40 cellular contexts compared by ENCODE assay signal in the genomic region with DNA sequence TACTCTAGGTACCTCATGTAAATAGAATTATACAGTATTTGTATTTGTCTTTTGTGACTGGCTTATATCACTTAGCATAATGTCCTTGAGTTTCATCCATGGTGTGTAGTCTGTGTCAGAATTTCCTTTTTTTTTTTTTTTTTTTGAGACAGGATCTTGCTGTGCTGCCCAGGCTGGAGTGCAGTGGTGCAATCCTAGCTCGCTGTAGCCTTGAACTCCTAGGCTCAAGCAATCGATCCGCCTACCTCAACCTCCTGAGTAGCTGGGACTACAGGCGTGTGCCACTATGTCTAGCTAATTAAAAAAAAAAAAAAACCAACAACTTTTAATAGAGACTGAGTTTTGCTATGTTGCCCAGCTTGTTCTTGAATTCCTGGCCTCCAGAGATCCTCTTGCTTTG.
"Had no signal": no experiment of that assay in that cellular context is flagged by ENCODE, and none has a peak within 500 bp of the region (broad histone marks: within the 10 kb centered on the region; RNA-seq: fewer than 3 reads in every experiment).

No MANE protein-coding gene starts in this region.

- H3K9me3 Mint-ChIP-seq: activated naive CD4-positive, alpha-beta T cell treated with anti-CD3 and anti-CD28 coated beads for 36 hours; activated naive CD4-positive, alpha-beta T cell treated with anti-CD3 and anti-CD28 coated beads, Interleukin-2, amount 10 ng/mL, durations not matched to agents 7 days and 5 days; activated naive CD4-positive, alpha-beta T cell treated with anti-CD3 and anti-CD28 coated beads, Interleukin-2, amount 50 U/mL, for 24 hours; activated naive CD4-positive, alpha-beta T cell treated with anti-CD3 and anti-CD28 coated beads, Interleukin-2, amount 50 U/mL, for 72 hours; activated naive CD8-positive, alpha-beta T cell treated with anti-CD3 and anti-CD28 coated beads for 36 hours; activated naive CD8-positive, alpha-beta T cell treated with anti-CD3 and anti-CD28 coated beads, Interleukin-2, amount 10 ng/mL, durations not matched to agents 7 days and 5 days; activated naive CD8-positive, alpha-beta T cell treated with anti-CD3 and anti-CD28 coated beads, Interleukin-2, amount 50 U/mL, for 24 hours; activated T-cell treated with anti-CD3 and anti-CD28 coated beads, Interleukin-2, amount 50 U/mL, for 24 hours; activated T-cell treated with anti-CD3 and anti-CD28 coated beads, Interleukin-2, amount 50 U/mL, for 4 hours; activated T-cell treated with anti-CD3 and anti-CD28 coated beads, Interleukin-2, amount 50 U/mL, for 72 hours; activated T-helper 1 cell treated with anti-CD3 and anti-CD28 coated beads, Interleukin-12 subunit alpha, Interleukin-12 subunit beta, Interleukin-2, Interleukin-4 antibody, amounts not matched to agents 30 ng/mL and 10 ng/mL and 1 ng/mL, durations not matched to agents 14 hours and 24 hours and 36 hours; activated T-helper 17 cell treated with anti-CD3 and anti-CD28 coated beads, Interleukin-2, amount 50 U/mL, for 72 hours; activated T-helper 2 cell treated with anti-CD3 and anti-CD28 coated beads, Interferon-gamma antibody, Interleukin-2, Interleukin-4, amounts not matched to agents 10 μg/mL and 5 μg/mL and 100 μg/mL, durations not matched to agents 14 hours and 24 hours and 36 hours; central memory CD8-positive, alpha-beta T cell had no signal

- FAIRE-seq: astrocyte, bronchial epithelial cell had no signal

- H3K9me3 ChIP-seq: adrenal gland, ascending aorta, body of pancreas, breast epithelium had no signal

- H3K27ac Mint-ChIP-seq: activated naive CD4-positive, alpha-beta T cell treated with anti-CD3 and anti-CD28 coated beads for 36 hours; activated naive CD4-positive, alpha-beta T cell treated with anti-CD3 and anti-CD28 coated beads, Interleukin-2, amount 10 ng/mL, durations not matched to agents 7 days and 5 days; activated naive CD4-positive, alpha-beta T cell treated with anti-CD3 and anti-CD28 coated beads, Interleukin-2, amount 50 U/mL, for 24 hours; activated naive CD4-positive, alpha-beta T cell treated with anti-CD3 and anti-CD28 coated beads, Interleukin-2, amount 50 U/mL, for 72 hours; activated naive CD8-positive, alpha-beta T cell; activated naive CD8-positive, alpha-beta T cell treated with anti-CD3 and anti-CD28 coated beads for 36 hours; activated naive CD8-positive, alpha-beta T cell treated with anti-CD3 and anti-CD28 coated beads, Interleukin-2, amount 10 ng/mL, durations not matched to agents 7 days and 5 days; activated naive CD8-positive, alpha-beta T cell treated with anti-CD3 and anti-CD28 coated beads, Interleukin-2, amount 50 U/mL, for 24 hours; activated T-cell treated with anti-CD3 and anti-CD28 coated beads, Interleukin-2, amount 50 U/mL, for 24 hours; activated T-cell treated with anti-CD3 and anti-CD28 coated beads, Interleukin-2, amount 50 U/mL, for 72 hours; activated T-helper 1 cell treated with anti-CD3 and anti-CD28 coated beads, Interleukin-12 subunit alpha, Interleukin-12 subunit beta, Interleukin-2, Interleukin-4 antibody, amounts not matched to agents 30 ng/mL and 10 ng/mL and 1 ng/mL, durations not matched to agents 14 hours and 24 hours and 36 hours; activated T-helper 17 cell treated with anti-CD3 and anti-CD28 coated beads, Interleukin-2, amount 50 U/mL, for 72 hours; activated T-helper 2 cell treated with anti-CD3 and anti-CD28 coated beads, Interferon-gamma antibody, Interleukin-2, Interleukin-4, amounts not matched to agents 10 μg/mL and 5 μg/mL and 100 μg/mL, durations not matched to agents 14 hours and 24 hours and 36 hours; brain had no signal

- H3K27me3 ChIP-seq: adrenal gland, ascending aorta, body of pancreas, brain microvascular endothelial cell, breast epithelium, cardiac muscle cell had no signal

- H3K4me3 Mint-ChIP-seq: activated naive CD4-positive, alpha-beta T cell treated with anti-CD3 and anti-CD28 coated beads for 36 hours; activated naive CD4-positive, alpha-beta T cell treated with anti-CD3 and anti-CD28 coated beads, Interleukin-2, amount 10 ng/mL, durations not matched to agents 7 days and 5 days; activated naive CD4-positive, alpha-beta T cell treated with anti-CD3 and anti-CD28 coated beads, Interleukin-2, amount 50 U/mL, for 24 hours; activated naive CD8-positive, alpha-beta T cell; activated naive CD8-positive, alpha-beta T cell treated with anti-CD3 and anti-CD28 coated beads for 36 hours; activated naive CD8-positive, alpha-beta T cell treated with anti-CD3 and anti-CD28 coated beads, Interleukin-2, amount 10 ng/mL, durations not matched to agents 7 days and 5 days; activated naive CD8-positive, alpha-beta T cell treated with anti-CD3 and anti-CD28 coated beads, Interleukin-2, amount 50 U/mL, for 24 hours; activated T-cell treated with anti-CD3 and anti-CD28 coated beads, Interleukin-2, amount 50 U/mL, for 24 hours; activated T-cell treated with anti-CD3 and anti-CD28 coated beads, Interleukin-2, amount 50 U/mL, for 4 hours; activated T-cell treated with anti-CD3 and anti-CD28 coated beads, Interleukin-2, amount 50 U/mL, for 72 hours; activated T-helper 1 cell treated with anti-CD3 and anti-CD28 coated beads, Interleukin-12 subunit alpha, Interleukin-12 subunit beta, Interleukin-2, Interleukin-4 antibody, amounts not matched to agents 30 ng/mL and 10 ng/mL and 1 ng/mL, durations not matched to agents 14 hours and 24 hours and 36 hours; activated T-helper 17 cell treated with anti-CD3 and anti-CD28 coated beads, Interleukin-2, amount 50 U/mL, for 72 hours; brain; central memory CD8-positive, alpha-beta T cell had no signal

- H3K36me3 ChIP-seq: adrenal gland, ascending aorta, brain microvascular endothelial cell, breast epithelium, cardiac muscle cell had no signal

- DNase-seq: activated effector memory CD4-positive, alpha-beta T cell treated with anti-CD3 and anti-CD28 coated beads, Interleukin-2, amount 50 U/mL, for 16 hours; activated effector memory CD4-positive, alpha-beta T cell treated with Interleukin-2 at 50 U/mL for 16 hours; activated gamma-delta T cell; activated gamma-delta T cell treated with Interleukin-2 at 50 U/mL for 16 hours; activated naive CD4-positive, alpha-beta T cell; activated naive CD4-positive, alpha-beta T cell treated with anti-CD3 and anti-CD28 coated beads for 36 hours; activated naive CD4-positive, alpha-beta T cell treated with anti-CD3 and anti-CD28 coated beads, Interleukin-2, amount 10 ng/mL, durations not matched to agents 7 days and 5 days; activated naive CD4-positive, alpha-beta T cell treated with anti-CD3 and anti-CD28 coated beads, Interleukin-2, amount 50 U/mL, for 16 hours; activated naive CD4-positive, alpha-beta T cell treated with Interleukin-2 at 50 U/mL for 16 hours; activated naive CD8-positive, alpha-beta T cell treated with anti-CD3 and anti-CD28 coated beads for 36 hours; activated naive CD8-positive, alpha-beta T cell treated with anti-CD3 and anti-CD28 coated beads, Interleukin-2, amount 10 ng/mL, durations not matched to agents 7 days and 5 days; activated naive CD8-positive, alpha-beta T cell treated with anti-CD3 and anti-CD28 coated beads, Interleukin-2, amount 50 U/mL, for 24 hours; activated T-cell treated with anti-CD3 and anti-CD28 coated beads, Interleukin-2, amount 50 U/mL, for 1 hour; activated T-cell treated with anti-CD3 and anti-CD28 coated beads, Interleukin-2, amount 50 U/mL, for 24 hours; activated T-cell treated with anti-CD3 and anti-CD28 coated beads, Interleukin-2, amount 50 U/mL, for 4 hours; activated T-cell treated with anti-CD3 and anti-CD28 coated beads, Interleukin-2, amount 50 U/mL, for 48 hours; activated T-cell treated with anti-CD3 and anti-CD28 coated beads, Interleukin-2, amount 50 U/mL, for 72 hours; adrenal gland; amniotic stem cell; amygdala; anterior cingulate cortex; aorta; body of pancreas; brain microvascular endothelial cell; caudate nucleus; central memory CD4-positive, alpha-beta T cell; cerebellar nuclear complex had no signal

- ATAC-seq: activated naive CD4-positive, alpha-beta T cell treated with anti-CD3 and anti-CD28 coated beads, Interleukin-2, amount 50 U/mL, for 72 hours; activated naive CD8-positive, alpha-beta T cell treated with anti-CD3 and anti-CD28 coated beads, Interleukin-2, amount 50 U/mL, for 24 hours; activated T-cell treated with anti-CD3 and anti-CD28 coated beads, Interleukin-2, amount 50 U/mL, for 4 hours; activated T-cell treated with anti-CD3 and anti-CD28 coated beads, Interleukin-2, amount 50 U/mL, for 72 hours; activated T-helper 17 cell treated with anti-CD3 and anti-CD28 coated beads, Interleukin-2, amount 50 U/mL, for 72 hours; body of pancreas had no signal

- H3K36me3 Mint-ChIP-seq: activated naive CD4-positive, alpha-beta T cell treated with anti-CD3 and anti-CD28 coated beads, Interleukin-2, amount 10 ng/mL, durations not matched to agents 7 days and 5 days; activated naive CD4-positive, alpha-beta T cell treated with anti-CD3 and anti-CD28 coated beads, Interleukin-2, amount 50 U/mL, for 24 hours; activated naive CD4-positive, alpha-beta T cell treated with anti-CD3 and anti-CD28 coated beads, Interleukin-2, amount 50 U/mL, for 72 hours; activated naive CD8-positive, alpha-beta T cell; activated naive CD8-positive, alpha-beta T cell treated with anti-CD3 and anti-CD28 coated beads for 36 hours; activated naive CD8-positive, alpha-beta T cell treated with anti-CD3 and anti-CD28 coated beads, Interleukin-2, amount 10 ng/mL, durations not matched to agents 7 days and 5 days; brain had no signal

- H3K4me1 ChIP-seq: adrenal gland, ascending aorta, body of pancreas, breast epithelium had no signal

- H3K27ac ChIP-seq: adrenal gland, ascending aorta, body of pancreas, brain microvascular endothelial cell, breast epithelium, cardiac muscle cell had no signal

- H3K4me3 ChIP-seq: adrenal gland, ascending aorta, body of pancreas, breast epithelium, cardiac muscle cell had no signal

- H3K4me1 Mint-ChIP-seq: activated naive CD4-positive, alpha-beta T cell treated with anti-CD3 and anti-CD28 coated beads, Interleukin-2, amount 10 ng/mL, durations not matched to agents 7 days and 5 days; activated naive CD4-positive, alpha-beta T cell treated with anti-CD3 and anti-CD28 coated beads, Interleukin-2, amount 50 U/mL, for 24 hours; activated naive CD8-positive, alpha-beta T cell treated with anti-CD3 and anti-CD28 coated beads for 36 hours; activated naive CD8-positive, alpha-beta T cell treated with anti-CD3 and anti-CD28 coated beads, Interleukin-2, amount 10 ng/mL, durations not matched to agents 7 days and 5 days; activated naive CD8-positive, alpha-beta T cell treated with anti-CD3 and anti-CD28 coated beads, Interleukin-2, amount 50 U/mL, for 24 hours; activated T-helper 17 cell treated with anti-CD3 and anti-CD28 coated beads, Interleukin-2, amount 50 U/mL, for 72 hours; central memory CD8-positive, alpha-beta T cell had no signal
